In genomic region chr15:89689930-89690275, GRCh38 we compare ENCODE assay signal across 10 cellular contexts. TPM values are rescaled to one million over a fixed set of nuclear protein-coding genes. Genes with fewer than 3 reads are reported as not detected.
DNase-seq lines count a peak whose midpoint lies in the region; ATAC-seq, FAIRE-seq and TF ChIP-seq lines count a peak whose summit lies in the region.
"Not testable (repeated sequence)": the region's sequence is repeated elsewhere in the genome, so short reads cannot be mapped to it uniquely, and the experiment has no call there.
"Had no signal": no experiment of that assay in that cellular context is flagged by ENCODE, and none has a peak within 500 bp of the region (broad histone marks: within the 10 kb centered on the region; RNA-seq: fewer than 3 reads in every experiment).

No MANE protein-coding gene starts in this region.

- H3K4ac ChIP-seq in H9 (ENCODE audit: low read depth, low read length): not testable (repeated sequence)

- H3K27me3 ChIP-seq in H9 (ENCODE audit: insufficient read depth, low read length); SJCRH30; iPS-15b (ENCODE audit: control insufficient read depth, insufficient read depth, low read length); naive thymus-derived CD4-positive, alpha-beta T cell (ENCODE audit: control insufficient read depth in 2 of 2, insufficient read depth in 2 of 2, low read length in 2 of 2); small intestine (ENCODE audit: control insufficient read depth in 2 of 2, insufficient read depth in 2 of 2, low read length in 2 of 2): not testable (repeated sequence)

- not testable (repeated sequence) for H2BK120ac ChIP-seq in H9 (ENCODE audit: low read depth, low read length, poor library complexity, severe bottlenecking)

- H3K79me1 ChIP-seq in H9 (ENCODE audit: insufficient read depth, low read depth, low read length, poor library complexity, severe bottlenecking): not testable (repeated sequence)

- peak overlapping the region; percentile 90 for H3K4me2 ChIP-seq in H9 (ENCODE audit: insufficient read depth, insufficient read length, low read length)

- not testable (repeated sequence) for TF ChIP-seq CTCF in 22Rv1 (IDR thresholded peaks at IDR 0.05); H9 (conservative IDR thresholded peaks at IDR 0.05)

- no CpG with 5 or more reads among the region's 15 CpGs for WGBS in H9 (ENCODE audit: extremely low coverage, insufficient read length, low lambda C conversion rate)
- WGBS in small intestine, 3 donors: 20 to 43% (median 24%) methylated on average over 15 of the region's 15 CpGs

- H3K9me3 ChIP-seq in H9 (ENCODE audit: control insufficient read depth, low read depth, low read length); SJCRH30 (replicated peaks); iPS-15b (ENCODE audit: control insufficient read depth, insufficient read depth, low read length); naive thymus-derived CD4-positive, alpha-beta T cell (ENCODE audit: control insufficient read depth in 2 of 3, low read length in 3 of 3); small intestine (ENCODE audit: control insufficient read depth, low read depth): not testable (repeated sequence)

- not testable (repeated sequence) for H2BK20ac ChIP-seq in H9 (ENCODE audit: low read depth, low read length, poor library complexity, severe bottlenecking)

- H2AK5ac ChIP-seq in H9 (ENCODE audit: insufficient read length, low read length): not testable (repeated sequence)

- H3K14ac ChIP-seq in H9 (ENCODE audit: insufficient read depth, low read length): not testable (repeated sequence)

- not testable (repeated sequence) for FAIRE-seq in small intestine (lab: Jason Lieb, UNC)

- not testable (repeated sequence) for H3K27ac Mint-ChIP-seq in H9
- H3K27ac Mint-ChIP-seq in activated naive CD4-positive, alpha-beta T cell treated with anti-CD3 and anti-CD28 coated beads, Interleukin-2, amount 50 U/mL, for 72 hours: peak overlapping the region; percentile 19 to 69
- peak overlapping the region; percentile 89 to 92 for H3K27ac Mint-ChIP-seq in effector memory CD8-positive, alpha-beta T cell
- H3K27ac Mint-ChIP-seq in naive thymus-derived CD4-positive, alpha-beta T cell: peak overlapping the region in 8 of 9 donors; percentile 14 to 92 (median 84)

- peaks cover 20% of the 10 kb centered on the region for H3K27me3 Mint-ChIP-seq in H9 (ENCODE audit: low read depth)
- not testable (repeated sequence) for H3K27me3 Mint-ChIP-seq in effector memory CD8-positive, alpha-beta T cell; naive thymus-derived CD4-positive, alpha-beta T cell

- ATAC-seq in activated naive CD4-positive, alpha-beta T cell treated with anti-CD3 and anti-CD28 coated beads, Interleukin-2, amount 50 U/mL, for 72 hours; effector memory CD8-positive, alpha-beta T cell (replicated peaks); naive thymus-derived CD4-positive, alpha-beta T cell: not testable (repeated sequence)

- not testable (repeated sequence) for H3K23ac ChIP-seq in H9 (ENCODE audit: insufficient read length, low read depth, low read length)

- H3K56ac ChIP-seq in H9 (ENCODE audit: insufficient read length, low read depth, low read length): not testable (repeated sequence)

- not testable (repeated sequence) for H4K91ac ChIP-seq in H9 (ENCODE audit: insufficient read length, low read depth, low read length)

- H3K4me1 Mint-ChIP-seq in H9: not testable (repeated sequence)
- H3K4me1 Mint-ChIP-seq in effector memory CD8-positive, alpha-beta T cell (ENCODE audit: low read depth in 2 of 2): peaks cover 11 to 19% of the 10 kb centered on the region in 2 donors
- peaks cover 13 to 24% (median 15%) of the 10 kb centered on the region in 7 donors for H3K4me1 Mint-ChIP-seq in naive thymus-derived CD4-positive, alpha-beta T cell

- intact Hi-C loops in naive thymus-derived CD4-positive, alpha-beta T cell (cut with micrococcal nuclease): loop anchor here (1.0 to 2.0 kb wide), 4 partner anchors 115 to 204 kb away; partner anchors contain the start of genes TICRR (in 2 of the 2) and AP3S2 (in 1 of the 2)

- H3K36me3 Mint-ChIP-seq in H9 (ENCODE audit: insufficient read depth in 1 of 3, low read depth in 3 of 3); activated naive CD4-positive, alpha-beta T cell treated with anti-CD3 and anti-CD28 coated beads, Interleukin-2, amount 50 U/mL, for 72 hours; effector memory CD8-positive, alpha-beta T cell (ENCODE audit: insufficient read depth): not testable (repeated sequence)
- H3K36me3 Mint-ChIP-seq in naive thymus-derived CD4-positive, alpha-beta T cell: peaks cover 0 to 14% (median 5%) of the 10 kb centered on the region in 5 donors

- not testable (repeated sequence) for H3K9ac ChIP-seq in H9 (ENCODE audit: extremely low read depth, insufficient read length, low read length)
- peak overlapping the region; percentile 71 for H3K9ac ChIP-seq in iPS-15b (ENCODE audit: low read depth, low read length)

- POLR2A ChIA-PET in naive thymus-derived CD4-positive, alpha-beta T cell (lab: Charles Lee): not testable (repeated sequence)

- not testable (repeated sequence) for H3K4me1 ChIP-seq in H9 (ENCODE audit: insufficient read depth, low read length); SJCRH30; iPS-15b (ENCODE audit: control insufficient read depth, insufficient read depth, low read length); naive thymus-derived CD4-positive, alpha-beta T cell (ENCODE audit: control insufficient read depth in 2 of 2, insufficient read depth in 2 of 2, low read length in 2 of 2); small intestine (ENCODE audit: control insufficient read depth in 2 of 2, insufficient read depth in 1 of 2, low read depth in 1 of 2, low read length in 1 of 2)

- H3T11ph ChIP-seq in H9 (ENCODE audit: low read length): not testable (repeated sequence)

- H2BK5ac ChIP-seq in H9 (ENCODE audit: insufficient read length, low read length): not testable (repeated sequence)

- H3K23me2 ChIP-seq in H9 (ENCODE audit: insufficient read length, low read depth, low read length, poor library complexity, severe bottlenecking): not testable (repeated sequence)

- not testable (repeated sequence) for H4K5ac ChIP-seq in H9 (ENCODE audit: insufficient read length, low read depth, low read length)

- not testable (repeated sequence) for H4K8ac ChIP-seq in H9 (replicated peaks; ENCODE audit: insufficient read length, low read depth, low read length)

- not testable (repeated sequence) for H2AFZ ChIP-seq in H9 (ENCODE audit: low read length)

- CTCF ChIA-PET in naive thymus-derived CD4-positive, alpha-beta T cell (lab: Charles Lee): not testable (repeated sequence)

- peak overlapping the region; percentile 85 to 90 for H3K4me3 Mint-ChIP-seq in H9
- H3K4me3 Mint-ChIP-seq in effector memory CD8-positive, alpha-beta T cell: peak overlapping the region; percentile 86 to 94
- peak overlapping the region; percentile 78 to 94 (median 92) for H3K4me3 Mint-ChIP-seq in naive thymus-derived CD4-positive, alpha-beta T cell

- H3K18ac ChIP-seq in H9 (ENCODE audit: insufficient read length, low read depth, low read length): not testable (repeated sequence)

- H4K20me1 ChIP-seq in H9 (ENCODE audit: control insufficient read depth, insufficient read depth, insufficient read length): not testable (repeated sequence)

- H2BK12ac ChIP-seq in H9 (ENCODE audit: insufficient read length, low read depth, low read length): not testable (repeated sequence)

- peak overlapping the region; percentile 20; the same call in 1 of the 2 replicates for H3K27ac ChIP-seq in 22Rv1
- not testable (repeated sequence) for H3K27ac ChIP-seq in H9 (ENCODE audit: insufficient read length, low read depth, low read length); SJCRH30
- peak overlapping the region; percentile 56 for H3K27ac ChIP-seq in naive thymus-derived CD4-positive, alpha-beta T cell (ENCODE audit: low read depth, low read length)
- peak overlapping the region; percentile 76 to 84 for H3K27ac ChIP-seq in small intestine (ENCODE audit: low read depth in 1 of 2, low read length in 1 of 2)

- DNase-seq in H9; SJCRH30; activated naive CD4-positive, alpha-beta T cell treated with anti-CD3 and anti-CD28 coated beads, Interleukin-2, amount 50 U/mL, for 72 hours (ENCODE audit: low spot score in 2 of 2); effector memory CD8-positive, alpha-beta T cell; naive thymus-derived CD4-positive, alpha-beta T cell; small intestine: not testable (repeated sequence)

- not testable (repeated sequence) for H2BK15ac ChIP-seq in H9 (ENCODE audit: low read depth, low read length)

- H3K79me2 ChIP-seq in H9 (ENCODE audit: insufficient read depth, low read length): not testable (repeated sequence)

- peak overlapping the region; percentile 65 for H3K4me3 ChIP-seq in SJCRH30
- H3K4me3 ChIP-seq in iPS-15b (ENCODE audit: low read depth, low read length): peak overlapping the region; percentile 89
- H3K4me3 ChIP-seq in naive thymus-derived CD4-positive, alpha-beta T cell (ENCODE audit: low read length): peak overlapping the region; percentile 92
- peak overlapping the region; percentile 76 to 95 for H3K4me3 ChIP-seq in small intestine (ENCODE audit: low read depth in 1 of 2, low read length in 2 of 2)

- not testable (repeated sequence) for H3K9me3 Mint-ChIP-seq in H9; activated naive CD4-positive, alpha-beta T cell treated with anti-CD3 and anti-CD28 coated beads, Interleukin-2, amount 50 U/mL, for 72 hours; effector memory CD8-positive, alpha-beta T cell; naive thymus-derived CD4-positive, alpha-beta T cell

- H3K36me3 ChIP-seq in SJCRH30; iPS-15b (ENCODE audit: control insufficient read depth, insufficient read depth, low read length); naive thymus-derived CD4-positive, alpha-beta T cell (ENCODE audit: control insufficient read depth in 2 of 3, insufficient read depth in 3 of 3, low read length in 3 of 3); small intestine (ENCODE audit: control insufficient read depth in 2 of 2, insufficient read depth in 2 of 2, low read length in 2 of 2): not testable (repeated sequence)

RNA-seq across cellular contexts. Expression of gene PEX11A, which starts 0.7 kb away (rescaled TPM):
- total RNA-seq in H9 (2021): 1.3 and 1.4 TPM in 2 replicates
- 1.4 and 2.0 TPM in 2 replicates for total RNA-seq in SJCRH30 (2014; rRNA removed; shearing (Covaris generic))
- total RNA-seq in activated naive CD4-positive, alpha-beta T cell treated with anti-CD3 and anti-CD28 coated beads, Interleukin-2, amount 50 U/mL, for 72 hours: 1 to 10 TPM; 3.0 to 5.0 TPM
- total RNA-seq in naive thymus-derived CD4-positive, alpha-beta T cell: 1 to 10 TPM in 4 of 5 experiments, under 1 TPM in 1; 0.92 to 4.6 (median 2.0) TPM
- polyA plus RNA-seq in naive thymus-derived CD4-positive, alpha-beta T cell: 1 to 10 TPM; 1.2 to 2.4 TPM
- 10 to 100 TPM; 10.5 to 19.2 (median 16.8) TPM for polyA plus RNA-seq in small intestine

RNA-seq across cellular contexts. Expression of gene WDR93, which starts 0.7 kb away (rescaled TPM):
- total RNA-seq in H9 (2021): not detected in 2 replicates
- total RNA-seq in SJCRH30 (2014; rRNA removed; shearing (Covaris generic)): not detected in 2 replicates
- total RNA-seq in activated naive CD4-positive, alpha-beta T cell treated with anti-CD3 and anti-CD28 coated beads, Interleukin-2, amount 50 U/mL, for 72 hours: not detected
- under 1 TPM in 1 of 5 experiments, not detected in 4; 0.27 TPM for total RNA-seq in naive thymus-derived CD4-positive, alpha-beta T cell
- polyA plus RNA-seq in naive thymus-derived CD4-positive, alpha-beta T cell: not detected
- under 1 TPM in 1 of 3 donors, not detected in 2; 0.09 TPM for polyA plus RNA-seq in small intestine
- total RNA-seq: dermis microvascular lymphatic vessel endothelial cell, HT1080 had no signal

RNA-seq across cellular contexts. Expression of gene PLIN1, which starts 10.7 kb away (rescaled TPM):
- total RNA-seq in H9 (2021): 0.09 TPM in 1 of 2 replicates, not detected in the other
- not detected in 2 replicates for total RNA-seq in SJCRH30 (2014; rRNA removed; shearing (Covaris generic))
- total RNA-seq in activated naive CD4-positive, alpha-beta T cell treated with anti-CD3 and anti-CD28 coated beads, Interleukin-2, amount 50 U/mL, for 72 hours: under 1 TPM; 0.43 to 0.46 TPM
- 1 to 10 TPM in 2 of 5 experiments, under 1 TPM in 3; 0.15 to 1.8 (median 0.24) TPM for total RNA-seq in naive thymus-derived CD4-positive, alpha-beta T cell
- under 1 TPM in 1 of 2 donors, not detected in 1; 0.06 TPM for polyA plus RNA-seq in naive thymus-derived CD4-positive, alpha-beta T cell
- 10 to 100 TPM in 1 of 3 donors, 1 to 10 TPM in 2; 4.2 to 18.0 (median 5.4) TPM for polyA plus RNA-seq in small intestine
- total RNA-seq: dermis microvascular lymphatic vessel endothelial cell, HT1080 had no signal

RNA-seq across cellular contexts. Expression of gene KIF7, which starts 34.6 kb away (rescaled TPM):
- total RNA-seq in H9 (2021): 22.0 and 23.4 TPM in 2 replicates
- total RNA-seq in SJCRH30 (2014; rRNA removed; shearing (Covaris generic)): 5.0 TPM in 2 replicates
- total RNA-seq in activated naive CD4-positive, alpha-beta T cell treated with anti-CD3 and anti-CD28 coated beads, Interleukin-2, amount 50 U/mL, for 72 hours: 1 to 10 TPM; 1.4 to 4.6 TPM
- under 1 TPM in 3 of 5 experiments, not detected in 2; 0.08 to 0.27 (median 0.22) TPM for total RNA-seq in naive thymus-derived CD4-positive, alpha-beta T cell
- not detected for polyA plus RNA-seq in naive thymus-derived CD4-positive, alpha-beta T cell
- 1 to 10 TPM in 1 of 3 donors, under 1 TPM in 1, not detected in 1; 0.27 to 1.9 TPM for polyA plus RNA-seq in small intestine
